9 cellular contexts compared by ENCODE assay signal in genomic region chr10:102001435-102002068, GRCh38. TPM values are rescaled to one million over a fixed set of nuclear protein-coding genes. Genes with fewer than 3 reads are reported as not detected.
A peak's percentile ranks its signal among the peaks of the same experiment; 100 is the strongest.
DNase-seq lines count a peak whose midpoint lies in the region; ATAC-seq and TF ChIP-seq lines count a peak whose summit lies in the region.
"Had no signal": no experiment of that assay in that cellular context is flagged by ENCODE, and none has a peak within 500 bp of the region (broad histone marks: within the 10 kb centered on the region; RNA-seq: fewer than 3 reads in every experiment).

No MANE protein-coding gene starts in this region.

- H3K4me1 ChIP-seq in KMS-11 (ENCODE audit: low read depth, poor library complexity, severe bottlenecking), result peaks cover 22% of the 10 kb centered on the region
- no peaks in the 10 kb centered on the region for H3K4me1 ChIP-seq in hepatocyte (ENCODE audit: insufficient read depth)
- H3K4me1 ChIP-seq in effector memory CD4-positive, alpha-beta T cell (ENCODE audit: control insufficient read depth, insufficient read depth, low read length, poor library complexity, severe bottlenecking), result no peaks in the 10 kb centered on the region
- H3K4me1 ChIP-seq in body of pancreas, result no peaks in the 10 kb centered on the region

- no peaks in the 10 kb centered on the region for H3K27me3 Mint-ChIP-seq in memory B cell

- H3K4me3 Mint-ChIP-seq in memory B cell, result peak overlapping the region; percentile 74

- intact Hi-C loops in body of pancreas (cut with DNase I) (no loop called here), posterior vena cava (cut with DNase I) (loop anchor here in 1 of 2 donors (10.0 kb wide), 1 partner anchor 157 kb away; the partner anchor contains the start of gene KCNIP2)

- DNase-seq in memory B cell (ENCODE audit: low spot score in 2 of 2), result peak in 1 of 2 donors; percentile 28
- no peak for DNase-seq in hepatocyte (ENCODE audit: low spot score)
- DNase-seq in effector memory CD4-positive, alpha-beta T cell, result no peak
- no peak for DNase-seq in body of pancreas
- no peak for DNase-seq in posterior vena cava (ENCODE audit: low spot score)
- DNase-seq: SK-N-SH had no signal

- WGBS in hepatocyte (ENCODE audit: low lambda C conversion rate, missing lambda C conversion rate), result 83% methylated on average over 3 of the region's 3 CpGs
- WGBS in body of pancreas, 2 donors, result 65 to 81% methylated on average over 3 of the region's 3 CpGs

- no peaks in the 10 kb centered on the region for H3K79me2 ChIP-seq in KMS-11 (ENCODE audit: insufficient read depth, low read depth)
- H3K79me2 ChIP-seq in hepatocyte, result no peaks in the 10 kb centered on the region

- peak overlapping the region; percentile 77 for H3K27ac ChIP-seq in KMS-11
- H3K27ac ChIP-seq in hepatocyte, result no peak overlapping the region
- H3K27ac ChIP-seq in effector memory CD4-positive, alpha-beta T cell (ENCODE audit: insufficient read depth, low read length, poor library complexity, severe bottlenecking), result no peak overlapping the region
- H3K27ac ChIP-seq in body of pancreas, result no peak overlapping the region

- peaks cover 31% of the 10 kb centered on the region for H3K4me1 Mint-ChIP-seq in memory B cell

- H3K27me3 ChIP-seq in KMS-11 (ENCODE audit: insufficient read depth, low read depth) (no peaks in the 10 kb centered on the region), hepatocyte (no peaks in the 10 kb centered on the region), body of pancreas (no peaks in the 10 kb centered on the region)
- no peaks in the 10 kb centered on the region for H3K27me3 ChIP-seq in effector memory CD4-positive, alpha-beta T cell (replicated peaks; ENCODE audit: control insufficient read depth, insufficient read depth, low read length, poor library complexity, severe bottlenecking)

- TF ChIP-seq CTCF in KMS-11 (conservative IDR thresholded peaks at IDR 0.05; ENCODE audit: low read depth, low read length) (no peak), hepatocyte (IDR thresholded peaks at IDR 0.05; ENCODE audit: poor library complexity) (no peak), body of pancreas (IDR thresholded peaks at IDR 0.05) (no peak)

- peak overlapping the region; percentile 83 for H3K27ac Mint-ChIP-seq in memory B cell

- H4K20me1 ChIP-seq in KMS-11 (ENCODE audit: insufficient read depth) (no peaks in the 10 kb centered on the region), hepatocyte (ENCODE audit: insufficient read depth, poor library complexity, severe bottlenecking) (no peaks in the 10 kb centered on the region)

- H3K9me3 Mint-ChIP-seq in memory B cell, result no peaks in the 10 kb centered on the region

- H2AFZ ChIP-seq in KMS-11 (ENCODE audit: low read depth) (peak overlapping the region; percentile 23), hepatocyte (no peak overlapping the region)

- peaks cover 16% of the 10 kb centered on the region for H3K36me3 Mint-ChIP-seq in memory B cell

- peak overlapping the region; percentile 46 for H3K9ac ChIP-seq in KMS-11
- H3K9ac ChIP-seq: SK-N-SH had no signal

- H3K4me3 ChIP-seq in KMS-11 (IDR thresholded peaks at IDR 0.05; ENCODE audit: insufficient read depth, low read depth, low read length), result no peak overlapping the region
- no peak overlapping the region for H3K4me3 ChIP-seq in hepatocyte
- no peak overlapping the region for H3K4me3 ChIP-seq in effector memory CD4-positive, alpha-beta T cell (ENCODE audit: insufficient read depth, low read depth, low read length, poor library complexity, severe bottlenecking)
- H3K4me3 ChIP-seq in body of pancreas, result no peak overlapping the region

- H3K9me3 ChIP-seq in hepatocyte (ENCODE audit: low read depth) (no peaks in the 10 kb centered on the region), body of pancreas (no peaks in the 10 kb centered on the region)
- H3K9me3 ChIP-seq in effector memory CD4-positive, alpha-beta T cell (ENCODE audit: control insufficient read depth, low read length), result no peaks in the 10 kb centered on the region
- H3K9me3 ChIP-seq: SK-N-SH had no signal

- no peaks in the 10 kb centered on the region for H3K36me3 ChIP-seq in KMS-11 (ENCODE audit: insufficient read depth)
- H3K36me3 ChIP-seq in hepatocyte (replicated peaks; ENCODE audit: insufficient read depth, low read depth), result no peaks in the 10 kb centered on the region
- H3K36me3 ChIP-seq in effector memory CD4-positive, alpha-beta T cell (ENCODE audit: control insufficient read depth, insufficient read depth, low read length), result peaks cover 37% of the 10 kb centered on the region
- H3K36me3 ChIP-seq in body of pancreas (replicated peaks in 1 of 2; ENCODE audit: insufficient read depth in 1 of 2, low read depth in 2 of 2), result peaks cover 0 to 7% of the 10 kb centered on the region in 2 donors

- H3K9me2 ChIP-seq in hepatocyte (replicated peaks; ENCODE audit: insufficient read depth), result no peaks in the 10 kb centered on the region
- H3K9me2 ChIP-seq: SK-N-SH had no signal

- peak; percentile 68 for ATAC-seq in GM18499 (IDR thresholded peaks at IDR 0.05; ENCODE audit: insufficient read depth, unreplicated experiment)
- peak; percentile 62 for ATAC-seq in GM21528 (IDR thresholded peaks at IDR 0.05; ENCODE audit: low FRiP score, unreplicated experiment)
- peak; percentile 95 for ATAC-seq in memory B cell (ENCODE audit: low read depth)
- ATAC-seq in body of pancreas, result no peak

- no peak for TF ChIP-seq POLR2A in body of pancreas (IDR thresholded peaks at IDR 0.05)

- H3K4me2 ChIP-seq in KMS-11 (peak overlapping the region; percentile 74), hepatocyte (no peak overlapping the region)
- H3K4me2 ChIP-seq: SK-N-SH had no signal

RNA-seq across cellular contexts. Expression of gene ARMH3, which starts 54.4 kb away (rescaled TPM):
- total RNA-seq in hepatocyte (10.6 and 11.7 TPM in 2 replicates), body of pancreas (1 to 10 TPM; 5.6 to 8.3 TPM), posterior vena cava (10 to 100 TPM; 19.6 to 22.3 TPM)
- polyA plus RNA-seq in hepatocyte, result 12.6 and 15.1 TPM in 2 replicates
